8 cellular contexts compared by ENCODE assay signal in genomic region chr17:56594528-56595418, GRCh38. TPM values are rescaled to one million over a fixed set of nuclear protein-coding genes. Genes with fewer than 3 reads are reported as not detected.
A peak's percentile ranks its signal among the peaks of the same experiment; 100 is the strongest.
DNase-seq lines count a peak whose midpoint lies in the region; ATAC-seq, FAIRE-seq and TF ChIP-seq lines count a peak whose summit lies in the region.

No MANE protein-coding gene starts in this region.

- H3K4me2 ChIP-seq in HepG2 (ENCODE audit: low read depth, low read length): peak overlapping the region; percentile 73

- H3K27me3 ChIP-seq in HepG2 (ENCODE audit: control insufficient read depth in 1 of 2, insufficient read depth in 2 of 2, low read length in 2 of 2) (peaks cover 26 to 86% of the 10 kb centered on the region in 2 experiments), testis (no peaks in the 10 kb centered on the region)

- in situ Hi-C loops in HepG2 (cut with HindIII; ENCODE audit: extremely low pct_ligation_motif_present, low pct_unique_long_range_greater_than_20kb): loop anchor here (5.0 kb wide), 1 partner anchor 188 kb away; no protein-coding TSS in a partner anchor

- H3K4me1 ChIP-seq in HepG2 (ENCODE audit: insufficient read depth, low read length) (peaks cover 14% of the 10 kb centered on the region; the same call in 1 of the 2 replicates), testis (peaks cover 19% of the 10 kb centered on the region)

- H3K79me2 ChIP-seq in HepG2 (ENCODE audit: insufficient read depth, low read length): no peaks in the 10 kb centered on the region

- DNase-seq in activated T-cell treated with anti-CD3 and anti-CD28 coated beads for 48 hours (ENCODE audit: low read depth) (peak; percentile 23), activated T-cell treated with anti-CD3 and anti-CD28 coated beads for 4 hours (no peak), RPMI7951 (ENCODE audit: low read depth) (peak; percentile 3), astrocyte of the hippocampus (ENCODE audit: low read depth, low spot score) (peak; percentile 45), HepG2 (ENCODE audit: low spot score) (no peak), testis (no peak), NCI-H526 treated with DMSO at 0.1 percent for 48 hours (lab: John Stamatoyannopoulos, UW) (no peak)

- H3K9ac ChIP-seq in HepG2 (ENCODE audit: insufficient read depth, low read depth, low read length): no peak overlapping the region

- no peak for TF ChIP-seq CTCF in HepG2 (CRISPR knock-in tag; IDR thresholded peaks at IDR 0.05)
- no peak for TF ChIP-seq CTCF in testis (IDR thresholded peaks at IDR 0.05)

- no TSS peak for BruUV-seq in HepG2 (replicated peaks; lab: Mats Ljungman, UMichigan)

- no peak overlapping the region for H3K27ac ChIP-seq in HepG2 (ENCODE audit: extremely low read length, insufficient read depth, low read length)
- H3K27ac ChIP-seq in testis: no peak overlapping the region

- TF ChIP-seq RAD21 in HepG2 (CRISPR knock-in tag; IDR thresholded peaks at IDR 0.05): no peak

- TF ChIP-seq POLR2A in HepG2 (IDR thresholded peaks at IDR 0.05; ENCODE audit: insufficient read depth in 1 of 2, low read depth in 2 of 2, low read length in 2 of 2) (no peak), testis (IDR thresholded peaks at IDR 0.05) (no peak)

- ATAC-seq in HepG2: peak; percentile 8
- no peak for ATAC-seq in GM18520 (IDR thresholded peaks at IDR 0.05; ENCODE audit: unreplicated experiment)

- H3K36me3 ChIP-seq in HepG2 (replicated peaks in 1 of 2; ENCODE audit: control insufficient read depth in 1 of 2, insufficient read depth in 2 of 2, low read length in 2 of 2) (no peaks in the 10 kb centered on the region), testis (ENCODE audit: low read depth, missing control alignments) (no peaks in the 10 kb centered on the region)

- intact Hi-C loops in HepG2 (cut with micrococcal nuclease; ENCODE audit: unreplicated experiment) (no loop called here), testis (cut with DNase I; ENCODE audit: low total_unique reads) (loop anchor here (10.0 kb wide), 1 partner anchor 120 kb away; no protein-coding TSS in a partner anchor)

- H3K4me3 ChIP-seq in HepG2 (replicated peaks in 1 of 3; ENCODE audit: insufficient read depth in 1 of 3, low read depth in 2 of 3, low read length in 3 of 3): peak overlapping the region in 1 of 3 experiments; percentile 65; a peak in 1 of 6 replicates
- peak overlapping the region; percentile 53 to 64 for H3K4me3 ChIP-seq in testis

- FAIRE-seq in HepG2 (lab: Jason Lieb, UNC): no peak

- no peak for TF ChIP-seq EP300 in HepG2 (IDR thresholded peaks at IDR 0.05; ENCODE audit: low read depth in 2 of 2, low read length in 2 of 2)
- no peak for TF ChIP-seq EP300 in HepG2 (CRISPR knock-in tag; IDR thresholded peaks at IDR 0.05; ENCODE audit: borderline replicate concordance)

- H2AFZ ChIP-seq in HepG2 (ENCODE audit: low read length): no peak overlapping the region

- POLR2A ChIA-PET in HepG2 (lab: Yijun Ruan, JAX): no interaction called here

- CTCF ChIA-PET in HepG2 (lab: Yijun Ruan, JAX; ENCODE audit: low intra/inter-chr PET ratio, low total read pairs): interaction anchor here (1.3 to 3.6 kb wide), 2 partner anchors 121 to 186 kb away, joined by 3 to 27 read pairs; no protein-coding TSS in a partner anchor

- 29% methylated on average over 39 of the region's 50 CpGs for WGBS in HepG2 (ENCODE audit: low lambda C conversion rate)
- 1% methylated on average over 29 to 50 of the region's 50 CpGs for WGBS in testis, 2 donors

- H4K20me1 ChIP-seq in HepG2 (ENCODE audit: insufficient read depth, low read length): no peaks in the 10 kb centered on the region

- H3K9me3 ChIP-seq in HepG2 (ENCODE audit: low read length) (no peaks in the 10 kb centered on the region), testis (no peaks in the 10 kb centered on the region)

TF ChIP-seq in HepG2, 621 proteins besides CTCF, POLR2A, EP300 and RAD21:
- TF ChIP-seq CBX2 (IDR thresholded peaks at IDR 0.05; ENCODE audit: low read depth, low read length) (peak; percentile 85; the same call in 1 of the 2 replicates), CBX2 (CRISPR knock-in tag; IDR thresholded peaks at IDR 0.05; ENCODE audit: low read depth) (no peak), SNAPC2 (CRISPR knock-in tag; IDR thresholded peaks at IDR 0.05) (no peak), SALL1 (CRISPR knock-in tag; IDR thresholded peaks at IDR 0.05) (no peak), EZH2 (conservative IDR thresholded peaks at IDR 0.05; ENCODE audit: low read depth, low read length) (peak; percentile 63; the same call in 1 of the 2 replicates), CHCHD3 (CRISPR knock-in tag; IDR thresholded peaks at IDR 0.05) (peak; percentile 63; the same call in 1 of the 2 replicates), ZFYVE20 (CRISPR knock-in tag; IDR thresholded peaks at IDR 0.05; ENCODE audit: borderline replicate concordance, low read depth) (0 out of 2 replicates have a peak, but pooled peaks have one; percentile 63), ZFP36 (IDR thresholded peaks at IDR 0.05; ENCODE audit: borderline replicate concordance, low read depth, low read length, partially characterized antibody) (no peak), ZNF777 (CRISPR knock-in tag; IDR thresholded peaks at IDR 0.05) (peak; percentile 70)
- TF ChIP-seq, protein P1, sequence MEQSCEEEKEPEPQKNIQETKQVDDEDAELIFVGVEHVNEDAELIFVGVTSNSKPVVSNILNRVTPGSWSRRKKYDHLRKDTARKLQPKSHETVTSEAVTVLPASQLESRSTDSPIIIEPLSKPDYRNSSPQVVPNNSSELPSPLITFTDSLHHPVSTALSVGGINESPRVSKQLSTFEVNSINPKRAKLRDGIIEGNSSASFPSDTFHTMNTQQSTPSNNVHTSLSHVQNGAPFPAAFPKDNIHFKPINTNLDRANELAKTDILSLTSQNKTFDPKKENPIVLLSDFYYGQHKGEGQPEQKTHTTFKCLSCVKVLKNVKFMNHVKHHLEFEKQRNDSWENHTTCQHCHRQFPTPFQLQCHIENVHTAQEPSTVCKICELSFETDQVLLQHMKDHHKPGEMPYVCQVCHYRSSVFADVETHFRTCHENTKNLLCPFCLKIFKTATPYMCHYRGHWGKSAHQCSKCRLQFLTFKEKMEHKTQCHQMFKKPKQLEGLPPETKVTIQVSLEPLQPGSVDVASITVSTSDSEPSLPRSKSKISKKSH (CRISPR knock-in tag; IDR thresholded peaks at IDR 0.05; ENCODE audit: borderline replicate concordance): 0 out of 2 replicates have a peak, but pooled peaks have one; percentile 40
- TF ChIP-seq, protein P2, sequence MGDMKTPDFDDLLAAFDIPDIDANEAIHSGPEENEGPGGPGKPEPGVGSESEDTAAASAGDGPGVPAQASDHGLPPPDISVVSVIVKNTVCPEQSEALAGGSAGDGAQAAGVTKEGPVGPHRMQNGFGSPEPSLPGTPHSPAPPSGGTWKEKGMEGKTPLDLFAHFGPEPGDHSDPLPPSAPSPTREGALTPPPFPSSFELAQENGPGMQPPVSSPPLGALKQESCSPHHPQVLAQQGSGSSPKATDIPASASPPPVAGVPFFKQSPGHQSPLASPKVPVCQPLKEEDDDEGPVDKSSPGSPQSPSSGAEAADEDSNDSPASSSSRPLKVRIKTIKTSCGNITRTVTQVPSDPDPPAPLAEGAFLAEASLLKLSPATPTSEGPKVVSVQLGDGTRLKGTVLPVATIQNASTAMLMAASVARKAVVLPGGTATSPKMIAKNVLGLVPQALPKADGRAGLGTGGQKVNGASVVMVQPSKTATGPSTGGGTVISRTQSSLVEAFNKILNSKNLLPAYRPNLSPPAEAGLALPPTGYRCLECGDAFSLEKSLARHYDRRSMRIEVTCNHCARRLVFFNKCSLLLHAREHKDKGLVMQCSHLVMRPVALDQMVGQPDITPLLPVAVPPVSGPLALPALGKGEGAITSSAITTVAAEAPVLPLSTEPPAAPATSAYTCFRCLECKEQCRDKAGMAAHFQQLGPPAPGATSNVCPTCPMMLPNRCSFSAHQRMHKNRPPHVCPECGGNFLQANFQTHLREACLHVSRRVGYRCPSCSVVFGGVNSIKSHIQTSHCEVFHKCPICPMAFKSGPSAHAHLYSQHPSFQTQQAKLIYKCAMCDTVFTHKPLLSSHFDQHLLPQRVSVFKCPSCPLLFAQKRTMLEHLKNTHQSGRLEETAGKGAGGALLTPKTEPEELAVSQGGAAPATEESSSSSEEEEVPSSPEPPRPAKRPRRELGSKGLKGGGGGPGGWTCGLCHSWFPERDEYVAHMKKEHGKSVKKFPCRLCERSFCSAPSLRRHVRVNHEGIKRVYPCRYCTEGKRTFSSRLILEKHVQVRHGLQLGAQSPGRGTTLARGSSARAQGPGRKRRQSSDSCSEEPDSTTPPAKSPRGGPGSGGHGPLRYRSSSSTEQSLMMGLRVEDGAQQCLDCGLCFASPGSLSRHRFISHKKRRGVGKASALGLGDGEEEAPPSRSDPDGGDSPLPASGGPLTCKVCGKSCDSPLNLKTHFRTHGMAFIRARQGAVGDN (CRISPR knock-in tag; IDR thresholded peaks at IDR 0.05): peak; percentile 10; the same call in 1 of the 2 replicates
TF ChIP-seq in HepG2: peak in this region for 7.

RNA-seq across cellular contexts. Expression of gene NOG, which starts 1.3 kb away (rescaled TPM):
- total RNA-seq in RPMI7951 (2014; rRNA removed; shearing (Covaris generic)): 0.12 TPM in 1 of 2 replicates, not detected in the other
- total RNA-seq in HepG2 (2016; rRNA removed; fragmentation: Illumina TruSeq; extraction: Trizol) (not detected in 2 replicates), testis (1 to 10 TPM; 5.2 to 6.1 TPM)
- not detected in 2 replicates for total RNA-seq in HepG2 (2016; cell fraction: cytosol; rRNA removed; fragmentation: Illumina TruSeq; extraction: Trizol; ENCODE audit: low read depth)
- not detected in 2 replicates for total RNA-seq in HepG2 (2016; cell fraction: insoluble cytoplasmic fraction; rRNA removed; fragmentation: Illumina TruSeq; extraction: Trizol)
- not detected in 2 replicates for total RNA-seq in HepG2 (2016; cell fraction: membrane; rRNA removed; fragmentation: Illumina TruSeq; extraction: Trizol)
- total RNA-seq in HepG2 (2016; cell fraction: nucleus; rRNA removed; fragmentation: Illumina TruSeq; extraction: Trizol): not detected in 2 replicates
- polyA plus RNA-seq in HepG2 (2011; rRNA removed) (not detected in 2 replicates), testis (ENCODE audit: insufficient read depth, low read depth, low replicate concordance) (0.92 TPM)
- not detected in 2 replicates for polyA plus RNA-seq in HepG2 (2011; cell fraction: cytosol; rRNA removed)
- polyA plus RNA-seq in HepG2 (2011; cell fraction: nucleus; rRNA removed): not detected in 2 replicates
- polyA plus RNA-seq in HepG2 (2012): not detected in 2 replicates
- polyA plus RNA-seq in HepG2 (2016; cell fraction: cytosol; fragmentation: Illumina TruSeq; extraction: Trizol; ENCODE audit: low read depth): not detected in 2 replicates
- polyA plus RNA-seq in HepG2 (2016; cell fraction: insoluble cytoplasmic fraction; fragmentation: Illumina TruSeq; extraction: Trizol; ENCODE audit: low read depth): not detected in 2 replicates
- polyA plus RNA-seq in HepG2 (2016; cell fraction: membrane; fragmentation: Illumina TruSeq; extraction: Trizol; ENCODE audit: low read depth): not detected in 2 replicates
- polyA plus RNA-seq in HepG2 (2016; cell fraction: nucleus; fragmentation: Illumina TruSeq; extraction: Trizol; ENCODE audit: insufficient read depth, low read depth): not detected in 2 replicates
- polyA minus RNA-seq in HepG2 (2011; rRNA and poly(A)+ RNA removed; ENCODE audit: low replicate concordance): 1.9 TPM in 1 of 2 replicates, not detected in the other
- polyA minus RNA-seq in HepG2 (2011; cell fraction: cytosol; rRNA and poly(A)+ RNA removed): not detected in 2 replicates
- not detected in 2 replicates for polyA minus RNA-seq in HepG2 (2011; cell fraction: nucleus; rRNA and poly(A)+ RNA removed)

Comparison
In these comparisons a context has a peak if more than half of its experiments do, and no peak if none do; other contexts are left out.
1. DNase-seq: peak in activated T-cell treated with anti-CD3 and anti-CD28 coated beads for 48 hours (single experiment), RPMI7951 (single experiment) and astrocyte of the hippocampus (single experiment); none in activated T-cell treated with anti-CD3 and anti-CD28 coated beads for 4 hours (single experiment), HepG2 (single experiment), testis (single experiment) and NCI-H526 treated with DMSO at 0.1 percent for 48 hours (single experiment).